Comparison of ENCODE assay signal across 1 cellular context in the genomic region with DNA sequence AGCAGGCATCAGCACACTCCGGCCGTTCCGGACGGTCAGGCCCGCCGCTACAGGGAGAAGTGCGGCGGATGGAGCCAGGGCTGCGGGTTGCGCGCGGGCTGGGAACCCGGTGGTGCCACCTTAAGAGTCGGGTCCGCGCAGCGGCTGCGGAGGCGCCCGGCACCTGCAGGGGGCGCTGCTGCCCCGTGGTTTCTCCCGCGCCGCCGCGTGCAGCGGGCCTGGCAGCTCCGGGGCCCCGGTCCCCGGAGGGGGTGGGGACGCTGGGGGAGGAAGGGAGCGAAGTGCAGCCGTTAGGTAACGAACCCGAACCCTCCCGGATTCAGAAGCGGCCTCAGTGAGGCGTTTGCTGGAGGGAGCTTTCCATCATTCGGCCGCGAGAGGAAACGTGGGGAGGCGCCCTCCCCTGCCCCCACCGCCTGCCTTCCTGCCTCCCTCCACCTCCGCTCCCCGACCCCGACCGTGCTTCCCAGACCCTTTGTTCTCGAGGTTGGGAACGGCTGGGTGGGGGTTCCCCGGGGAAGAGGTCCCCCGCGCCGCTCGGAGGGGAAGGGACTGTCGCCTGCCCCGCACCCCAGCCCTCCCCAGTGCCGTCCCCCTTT.
A peak's percentile ranks its signal among the peaks of the same experiment; 100 is the strongest.
TF ChIP-seq lines count a peak whose summit lies in the region.

No MANE protein-coding gene starts in this region.

TF ChIP-seq in K562, 482 proteins besides CTCF, POLR2A, EP300 and RAD21 (continued from another document and continues in another):
- TF ChIP-seq ASH1L (IDR thresholded peaks at IDR 0.05; ENCODE audit: borderline replicate concordance, low read depth, partially characterized antibody) (no peak), RUNX1 (IDR thresholded peaks at IDR 0.05; ENCODE audit: low read depth) (no peak), ELF1 (tag; IDR thresholded peaks at IDR 0.05) (0 out of 2 replicates have a peak, but pooled peaks have one; percentile 15), ZBED1 (IDR thresholded peaks at IDR 0.05) (no peak), RHOXF2B (CRISPR knock-in tag; conservative IDR thresholded peaks at IDR 0.05) (no peak), MXI1 (IDR thresholded peaks at IDR 0.05; ENCODE audit: low read depth, low read length) (no peak), FOSL1 (tag; conservative IDR thresholded peaks at IDR 0.05) (no peak), RFX5 (IDR thresholded peaks at IDR 0.05; ENCODE audit: low read depth, low read length) (no peak), TCF7L2 (IDR thresholded peaks at IDR 0.05; ENCODE audit: low read depth, low read length) (no peak), ZNF347 (CRISPR knock-in tag; IDR thresholded peaks at IDR 0.05; ENCODE audit: low read depth) (no peak), NCOR1 (IDR thresholded peaks at IDR 0.05) (peak; percentile 43), ZNF263 (CRISPR knock-in tag; IDR thresholded peaks at IDR 0.05; ENCODE audit: borderline replicate concordance) (peak; percentile 43; the same call in 1 of the 2 replicates), KDM4B (IDR thresholded peaks at IDR 0.05; ENCODE audit: borderline replicate concordance in 2 of 2, low read depth in 1 of 2) (no peak), POLR3A (IDR thresholded peaks at IDR 0.05; ENCODE audit: borderline replicate concordance, extremely low read depth, insufficient read depth, insufficient read length) (no peak), MCM3 (IDR thresholded peaks at IDR 0.05) (no peak), BACH1 (tag; IDR thresholded peaks at IDR 0.05) (no peak), HMGN3 (IDR thresholded peaks at IDR 0.05; ENCODE audit: borderline replicate concordance, extremely low read depth, insufficient read length, low read depth, low read length) (peak; percentile 57), JUN (IDR thresholded peaks at IDR 0.05; ENCODE audit: borderline replicate concordance, low read depth, low read length) (peak; percentile 55; the same call in 1 of the 2 replicates), JUN (CRISPR knock-in tag; IDR thresholded peaks at IDR 0.05; ENCODE audit: borderline replicate concordance) (no peak), ZC3H8 (IDR thresholded peaks at IDR 0.05) (no peak), SIRT6 (IDR thresholded peaks at IDR 0.05; ENCODE audit: low read depth, low read length) (no peak), POLR3G (IDR thresholded peaks at IDR 0.05; ENCODE audit: extremely low read depth, insufficient read length, insufficient replicate concordance) (no peak), NCOA4 (IDR thresholded peaks at IDR 0.05; ENCODE audit: partially characterized antibody) (no peak), HIVEP1 (CRISPR knock-in tag; IDR thresholded peaks at IDR 0.05) (peak; percentile 73; the same call in 1 of the 2 replicates), NFE2 (IDR thresholded peaks at IDR 0.05; ENCODE audit: low read depth) (no peak), SP2 (IDR thresholded peaks at IDR 0.05; ENCODE audit: extremely low read depth, low read depth, low read length, poor library complexity, severe bottlenecking) (no peak)
- TF ChIP-seq, protein P1, sequence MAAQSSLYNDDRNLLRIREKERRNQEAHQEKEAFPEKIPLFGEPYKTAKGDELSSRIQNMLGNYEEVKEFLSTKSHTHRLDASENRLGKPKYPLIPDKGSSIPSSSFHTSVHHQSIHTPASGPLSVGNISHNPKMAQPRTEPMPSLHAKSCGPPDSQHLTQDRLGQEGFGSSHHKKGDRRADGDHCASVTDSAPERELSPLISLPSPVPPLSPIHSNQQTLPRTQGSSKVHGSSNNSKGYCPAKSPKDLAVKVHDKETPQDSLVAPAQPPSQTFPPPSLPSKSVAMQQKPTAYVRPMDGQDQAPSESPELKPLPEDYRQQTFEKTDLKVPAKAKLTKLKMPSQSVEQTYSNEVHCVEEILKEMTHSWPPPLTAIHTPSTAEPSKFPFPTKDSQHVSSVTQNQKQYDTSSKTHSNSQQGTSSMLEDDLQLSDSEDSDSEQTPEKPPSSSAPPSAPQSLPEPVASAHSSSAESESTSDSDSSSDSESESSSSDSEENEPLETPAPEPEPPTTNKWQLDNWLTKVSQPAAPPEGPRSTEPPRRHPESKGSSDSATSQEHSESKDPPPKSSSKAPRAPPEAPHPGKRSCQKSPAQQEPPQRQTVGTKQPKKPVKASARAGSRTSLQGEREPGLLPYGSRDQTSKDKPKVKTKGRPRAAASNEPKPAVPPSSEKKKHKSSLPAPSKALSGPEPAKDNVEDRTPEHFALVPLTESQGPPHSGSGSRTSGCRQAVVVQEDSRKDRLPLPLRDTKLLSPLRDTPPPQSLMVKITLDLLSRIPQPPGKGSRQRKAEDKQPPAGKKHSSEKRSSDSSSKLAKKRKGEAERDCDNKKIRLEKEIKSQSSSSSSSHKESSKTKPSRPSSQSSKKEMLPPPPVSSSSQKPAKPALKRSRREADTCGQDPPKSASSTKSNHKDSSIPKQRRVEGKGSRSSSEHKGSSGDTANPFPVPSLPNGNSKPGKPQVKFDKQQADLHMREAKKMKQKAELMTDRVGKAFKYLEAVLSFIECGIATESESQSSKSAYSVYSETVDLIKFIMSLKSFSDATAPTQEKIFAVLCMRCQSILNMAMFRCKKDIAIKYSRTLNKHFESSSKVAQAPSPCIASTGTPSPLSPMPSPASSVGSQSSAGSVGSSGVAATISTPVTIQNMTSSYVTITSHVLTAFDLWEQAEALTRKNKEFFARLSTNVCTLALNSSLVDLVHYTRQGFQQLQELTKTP (IDR thresholded peaks at IDR 0.05; ENCODE audit: low read depth in 1 of 2, partially characterized antibody in 2 of 2) = no peak
- TF ChIP-seq, protein P2, sequence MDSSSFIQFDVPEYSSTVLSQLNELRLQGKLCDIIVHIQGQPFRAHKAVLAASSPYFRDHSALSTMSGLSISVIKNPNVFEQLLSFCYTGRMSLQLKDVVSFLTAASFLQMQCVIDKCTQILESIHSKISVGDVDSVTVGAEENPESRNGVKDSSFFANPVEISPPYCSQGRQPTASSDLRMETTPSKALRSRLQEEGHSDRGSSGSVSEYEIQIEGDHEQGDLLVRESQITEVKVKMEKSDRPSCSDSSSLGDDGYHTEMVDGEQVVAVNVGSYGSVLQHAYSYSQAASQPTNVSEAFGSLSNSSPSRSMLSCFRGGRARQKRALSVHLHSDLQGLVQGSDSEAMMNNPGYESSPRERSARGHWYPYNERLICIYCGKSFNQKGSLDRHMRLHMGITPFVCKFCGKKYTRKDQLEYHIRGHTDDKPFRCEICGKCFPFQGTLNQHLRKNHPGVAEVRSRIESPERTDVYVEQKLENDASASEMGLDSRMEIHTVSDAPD (CRISPR knock-in tag; IDR thresholded peaks at IDR 0.05) = no peak
- TF ChIP-seq, protein P3, sequence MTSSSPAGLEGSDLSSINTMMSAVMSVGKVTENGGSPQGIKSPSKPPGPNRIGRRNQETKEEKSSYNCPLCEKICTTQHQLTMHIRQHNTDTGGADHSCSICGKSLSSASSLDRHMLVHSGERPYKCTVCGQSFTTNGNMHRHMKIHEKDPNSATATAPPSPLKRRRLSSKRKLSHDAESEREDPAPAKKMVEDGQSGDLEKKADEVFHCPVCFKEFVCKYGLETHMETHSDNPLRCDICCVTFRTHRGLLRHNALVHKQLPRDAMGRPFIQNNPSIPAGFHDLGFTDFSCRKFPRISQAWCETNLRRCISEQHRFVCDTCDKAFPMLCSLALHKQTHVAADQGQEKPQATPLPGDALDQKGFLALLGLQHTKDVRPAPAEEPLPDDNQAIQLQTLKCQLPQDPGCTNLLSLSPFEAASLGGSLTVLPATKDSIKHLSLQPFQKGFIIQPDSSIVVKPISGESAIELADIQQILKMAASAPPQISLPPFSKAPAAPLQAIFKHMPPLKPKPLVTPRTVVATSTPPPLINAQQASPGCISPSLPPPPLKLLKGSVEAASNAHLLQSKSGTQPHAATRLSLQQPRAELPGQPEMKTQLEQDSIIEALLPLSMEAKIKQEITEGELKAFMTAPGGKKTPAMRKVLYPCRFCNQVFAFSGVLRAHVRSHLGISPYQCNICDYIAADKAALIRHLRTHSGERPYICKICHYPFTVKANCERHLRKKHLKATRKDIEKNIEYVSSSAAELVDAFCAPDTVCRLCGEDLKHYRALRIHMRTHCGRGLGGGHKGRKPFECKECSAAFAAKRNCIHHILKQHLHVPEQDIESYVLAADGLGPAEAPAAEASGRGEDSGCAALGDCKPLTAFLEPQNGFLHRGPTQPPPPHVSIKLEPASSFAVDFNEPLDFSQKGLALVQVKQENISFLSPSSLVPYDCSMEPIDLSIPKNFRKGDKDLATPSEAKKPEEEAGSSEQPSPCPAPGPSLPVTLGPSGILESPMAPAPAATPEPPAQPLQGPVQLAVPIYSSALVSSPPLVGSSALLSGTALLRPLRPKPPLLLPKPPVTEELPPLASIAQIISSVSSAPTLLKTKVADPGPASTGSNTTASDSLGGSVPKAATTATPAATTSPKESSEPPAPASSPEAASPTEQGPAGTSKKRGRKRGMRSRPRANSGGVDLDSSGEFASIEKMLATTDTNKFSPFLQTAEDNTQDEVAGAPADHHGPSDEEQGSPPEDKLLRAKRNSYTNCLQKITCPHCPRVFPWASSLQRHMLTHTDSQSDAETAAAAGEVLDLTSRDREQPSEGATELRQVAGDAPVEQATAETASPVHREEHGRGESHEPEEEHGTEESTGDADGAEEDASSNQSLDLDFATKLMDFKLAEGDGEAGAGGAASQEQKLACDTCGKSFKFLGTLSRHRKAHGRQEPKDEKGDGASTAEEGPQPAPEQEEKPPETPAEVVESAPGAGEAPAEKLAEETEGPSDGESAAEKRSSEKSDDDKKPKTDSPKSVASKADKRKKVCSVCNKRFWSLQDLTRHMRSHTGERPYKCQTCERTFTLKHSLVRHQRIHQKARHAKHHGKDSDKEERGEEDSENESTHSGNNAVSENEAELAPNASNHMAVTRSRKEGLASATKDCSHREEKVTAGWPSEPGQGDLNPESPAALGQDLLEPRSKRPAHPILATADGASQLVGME (CRISPR knock-in tag; IDR thresholded peaks at IDR 0.05) = no peak
- TF ChIP-seq, protein P4, sequence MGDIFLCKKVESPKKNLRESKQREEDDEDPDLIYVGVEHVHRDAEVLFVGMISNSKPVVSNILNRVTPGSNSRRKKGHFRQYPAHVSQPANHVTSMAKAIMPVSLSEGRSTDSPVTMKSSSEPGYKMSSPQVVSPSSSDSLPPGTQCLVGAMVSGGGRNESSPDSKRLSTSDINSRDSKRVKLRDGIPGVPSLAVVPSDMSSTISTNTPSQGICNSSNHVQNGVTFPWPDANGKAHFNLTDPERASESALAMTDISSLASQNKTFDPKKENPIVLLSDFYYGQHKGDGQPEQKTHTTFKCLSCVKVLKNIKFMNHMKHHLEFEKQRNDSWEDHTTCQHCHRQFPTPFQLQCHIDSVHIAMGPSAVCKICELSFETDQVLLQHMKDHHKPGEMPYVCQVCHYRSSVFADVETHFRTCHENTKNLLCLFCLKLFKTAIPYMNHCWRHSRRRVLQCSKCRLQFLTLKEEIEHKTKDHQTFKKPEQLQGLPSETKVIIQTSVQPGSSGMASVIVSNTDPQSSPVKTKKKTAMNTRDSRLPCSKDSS (IDR thresholded peaks at IDR 0.05; ENCODE audit: low read depth, partially characterized antibody) = no peak
- TF ChIP-seq, protein P5, sequence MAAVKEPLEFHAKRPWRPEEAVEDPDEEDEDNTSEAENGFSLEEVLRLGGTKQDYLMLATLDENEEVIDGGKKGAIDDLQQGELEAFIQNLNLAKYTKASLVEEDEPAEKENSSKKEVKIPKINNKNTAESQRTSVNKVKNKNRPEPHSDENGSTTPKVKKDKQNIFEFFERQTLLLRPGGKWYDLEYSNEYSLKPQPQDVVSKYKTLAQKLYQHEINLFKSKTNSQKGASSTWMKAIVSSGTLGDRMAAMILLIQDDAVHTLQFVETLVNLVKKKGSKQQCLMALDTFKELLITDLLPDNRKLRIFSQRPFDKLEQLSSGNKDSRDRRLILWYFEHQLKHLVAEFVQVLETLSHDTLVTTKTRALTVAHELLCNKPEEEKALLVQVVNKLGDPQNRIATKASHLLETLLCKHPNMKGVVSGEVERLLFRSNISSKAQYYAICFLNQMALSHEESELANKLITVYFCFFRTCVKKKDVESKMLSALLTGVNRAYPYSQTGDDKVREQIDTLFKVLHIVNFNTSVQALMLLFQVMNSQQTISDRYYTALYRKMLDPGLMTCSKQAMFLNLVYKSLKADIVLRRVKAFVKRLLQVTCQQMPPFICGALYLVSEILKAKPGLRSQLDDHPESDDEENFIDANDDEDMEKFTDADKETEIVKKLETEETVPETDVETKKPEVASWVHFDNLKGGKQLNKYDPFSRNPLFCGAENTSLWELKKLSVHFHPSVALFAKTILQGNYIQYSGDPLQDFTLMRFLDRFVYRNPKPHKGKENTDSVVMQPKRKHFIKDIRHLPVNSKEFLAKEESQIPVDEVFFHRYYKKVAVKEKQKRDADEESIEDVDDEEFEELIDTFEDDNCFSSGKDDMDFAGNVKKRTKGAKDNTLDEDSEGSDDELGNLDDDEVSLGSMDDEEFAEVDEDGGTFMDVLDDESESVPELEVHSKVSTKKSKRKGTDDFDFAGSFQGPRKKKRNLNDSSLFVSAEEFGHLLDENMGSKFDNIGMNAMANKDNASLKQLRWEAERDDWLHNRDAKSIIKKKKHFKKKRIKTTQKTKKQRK (IDR thresholded peaks at IDR 0.05; ENCODE audit: borderline replicate concordance, low read depth, low read length) = no peak
